Comparison of ENCODE assay signal across 23 cellular contexts in genomic region chr7:30772984-30773383, GRCh38. TPM values are rescaled to one million over a fixed set of nuclear protein-coding genes. Genes with fewer than 3 reads are reported as not detected.
"Had no signal": no experiment of that assay in that cellular context is flagged by ENCODE, and none has a peak within 500 bp of the region (broad histone marks: within the 10 kb centered on the region; RNA-seq: fewer than 3 reads in every experiment).

No MANE protein-coding gene starts in this region.

- H3K4me3 Mint-ChIP-seq: dendritic cell treated with granulocyte-macrophage colony-stimulating factor and Interleukin-4, amounts not matched to agents 40 ng/mL and 50 ng/mL, for 4 days had no signal

- H3K9me3 Mint-ChIP-seq: activated naive CD8-positive, alpha-beta T cell treated with anti-CD3 and anti-CD28 coated beads for 36 hours; dendritic cell treated with granulocyte-macrophage colony-stimulating factor and Interleukin-4, amounts not matched to agents 40 ng/mL and 50 ng/mL, for 4 days; mesothelial cell of epicardium; natural killer cell treated with Interleukin-12 subunit alpha and Interleukin-12 subunit beta and Interleukin-15 and Interleukin-18, amount 100 ng/mL, for 72 hours had no signal

- H3K36me3 ChIP-seq: suprapubic skin, transverse colon, vagina, WERI-Rb-1 had no signal

- H3K27ac Mint-ChIP-seq: activated naive CD8-positive, alpha-beta T cell treated with anti-CD3 and anti-CD28 coated beads for 36 hours; dendritic cell treated with granulocyte-macrophage colony-stimulating factor and Interleukin-4, amounts not matched to agents 40 ng/mL and 50 ng/mL, for 4 days; mesothelial cell of epicardium had no signal

- H3K9me3 ChIP-seq: lower lobe of right lung, suprapubic skin, transverse colon, vagina had no signal

- DNase-seq: activated CD4-positive, alpha-beta T cell treated with anti-CD3 and anti-CD28 coated beads for 1 hour; activated CD4-positive, alpha-beta T cell treated with anti-CD3 and anti-CD28 coated beads, Interleukin-2, amount 50 U/mL, for 4 hours; activated gamma-delta T cell treated with Interleukin-2 at 50 U/mL for 16 hours; activated naive CD8-positive, alpha-beta T cell treated with anti-CD3 and anti-CD28 coated beads for 36 hours; amniotic stem cell; effector CD8-positive, alpha-beta T cell; foreskin keratinocyte; hippocampal formation; left cardiac atrium; lower lobe of right lung; stimulated activated CD4-positive, alpha-beta T cell treated with anti-CD3 and anti-CD28 coated beads, Interleukin-12 subunit alpha, Interleukin-12 subunit beta, amount 100 ng/mL, for 4 hours; stimulated activated CD4-positive, alpha-beta T cell treated with anti-CD3 and anti-CD28 coated beads, Interleukin-1b, Interleukin-23, amount 100 ng/mL, for 48 hours; stimulated activated CD8-positive, alpha-beta memory T cell treated with anti-CD3 and anti-CD28 coated beads, Interleukin-4, amount 100 ng/mL, for 48 hours; stimulated activated naive CD4-positive, alpha-beta T cell treated with Interleukin-2 at 50 U/mL for 16 hours; T-helper 2 cell; transverse colon; WERI-Rb-1 had no signal

- H3K36me3 Mint-ChIP-seq: activated naive CD8-positive, alpha-beta T cell treated with anti-CD3 and anti-CD28 coated beads for 36 hours; mesothelial cell of epicardium; natural killer cell treated with Interleukin-12 subunit alpha and Interleukin-12 subunit beta and Interleukin-15 and Interleukin-18, amount 100 ng/mL, for 72 hours had no signal

- H3K27me3 ChIP-seq: foreskin keratinocyte, suprapubic skin, transverse colon, vagina had no signal

- H3K4me1 ChIP-seq: foreskin keratinocyte had no signal

- FAIRE-seq: islet of Langerhans had no signal

- H3K27me3 Mint-ChIP-seq: activated naive CD8-positive, alpha-beta T cell treated with anti-CD3 and anti-CD28 coated beads for 36 hours had no signal

- ATAC-seq: foreskin keratinocyte; left cardiac atrium; lower lobe of right lung; natural killer cell treated with Interleukin-12 subunit alpha and Interleukin-12 subunit beta and Interleukin-15 and Interleukin-18, amount 100 ng/mL, for 72 hours had no signal

- H3K27ac ChIP-seq: foreskin keratinocyte, lower lobe of right lung, suprapubic skin, vagina, WERI-Rb-1 had no signal

RNA-seq across cellular contexts. Expression of gene INMT, which starts 21.0 kb away (rescaled TPM):
- total RNA-seq: foreskin keratinocyte had no signal
- polyA plus RNA-seq: foreskin keratinocyte had no signal
